ENCODE assay signal across 1 cellular context in the genomic region with DNA sequence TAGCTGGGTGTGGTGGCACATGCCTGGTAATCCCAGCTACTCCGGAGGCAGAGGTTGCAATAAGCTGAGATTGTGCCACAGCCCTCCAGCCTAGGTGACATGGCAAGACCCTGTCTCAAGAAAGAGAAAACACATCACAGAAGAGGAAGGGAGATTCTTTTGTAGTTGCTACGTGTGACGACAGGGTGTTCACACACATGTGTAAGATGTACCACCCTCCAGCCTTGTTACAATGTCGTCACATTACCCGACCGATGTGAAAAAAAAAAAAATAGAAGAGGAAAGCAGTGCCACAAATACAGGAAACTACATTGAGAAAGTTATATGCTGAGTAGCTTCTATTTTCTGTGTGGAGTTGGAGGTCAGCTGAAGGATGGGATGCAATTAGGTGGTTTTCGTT.
TF ChIP-seq lines count a peak whose summit lies in the region.

No MANE protein-coding gene starts in this region.

TF ChIP-seq in WTC11, 78 proteins besides CTCF, POLR2A, EP300 and RAD21:
- TF ChIP-seq, protein P1, sequence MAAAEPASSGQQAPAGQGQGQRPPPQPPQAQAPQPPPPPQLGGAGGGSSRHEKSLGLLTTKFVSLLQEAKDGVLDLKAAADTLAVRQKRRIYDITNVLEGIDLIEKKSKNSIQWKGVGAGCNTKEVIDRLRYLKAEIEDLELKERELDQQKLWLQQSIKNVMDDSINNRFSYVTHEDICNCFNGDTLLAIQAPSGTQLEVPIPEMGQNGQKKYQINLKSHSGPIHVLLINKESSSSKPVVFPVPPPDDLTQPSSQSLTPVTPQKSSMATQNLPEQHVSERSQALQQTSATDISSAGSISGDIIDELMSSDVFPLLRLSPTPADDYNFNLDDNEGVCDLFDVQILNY (CRISPR knock-in tag; IDR thresholded peaks at IDR 0.05), result no peak
- TF ChIP-seq NR2C2 (CRISPR knock-in tag; IDR thresholded peaks at IDR 0.05) (no peak), IRF2 (CRISPR knock-in tag; IDR thresholded peaks at IDR 0.05; ENCODE audit: borderline replicate concordance, low read depth) (no peak), ZNF416 (CRISPR knock-in tag; IDR thresholded peaks at IDR 0.05) (no peak), ZNF671 (CRISPR knock-in tag; IDR thresholded peaks at IDR 0.05) (no peak), RORB (CRISPR knock-in tag; IDR thresholded peaks at IDR 0.05) (no peak), JAZF1 (CRISPR knock-in tag; IDR thresholded peaks at IDR 0.05) (no peak), ZNF532 (CRISPR knock-in tag; IDR thresholded peaks at IDR 0.05; ENCODE audit: borderline replicate concordance) (no peak)
- TF ChIP-seq, protein P2, sequence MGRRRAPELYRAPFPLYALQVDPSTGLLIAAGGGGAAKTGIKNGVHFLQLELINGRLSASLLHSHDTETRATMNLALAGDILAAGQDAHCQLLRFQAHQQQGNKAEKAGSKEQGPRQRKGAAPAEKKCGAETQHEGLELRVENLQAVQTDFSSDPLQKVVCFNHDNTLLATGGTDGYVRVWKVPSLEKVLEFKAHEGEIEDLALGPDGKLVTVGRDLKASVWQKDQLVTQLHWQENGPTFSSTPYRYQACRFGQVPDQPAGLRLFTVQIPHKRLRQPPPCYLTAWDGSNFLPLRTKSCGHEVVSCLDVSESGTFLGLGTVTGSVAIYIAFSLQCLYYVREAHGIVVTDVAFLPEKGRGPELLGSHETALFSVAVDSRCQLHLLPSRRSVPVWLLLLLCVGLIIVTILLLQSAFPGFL (CRISPR knock-in tag; IDR thresholded peaks at IDR 0.05; ENCODE audit: borderline replicate concordance), result no peak
TF ChIP-seq in WTC11: peak in this region for 0.
